Comparison of ENCODE assay signal across 7 cellular contexts in the genomic region with DNA sequence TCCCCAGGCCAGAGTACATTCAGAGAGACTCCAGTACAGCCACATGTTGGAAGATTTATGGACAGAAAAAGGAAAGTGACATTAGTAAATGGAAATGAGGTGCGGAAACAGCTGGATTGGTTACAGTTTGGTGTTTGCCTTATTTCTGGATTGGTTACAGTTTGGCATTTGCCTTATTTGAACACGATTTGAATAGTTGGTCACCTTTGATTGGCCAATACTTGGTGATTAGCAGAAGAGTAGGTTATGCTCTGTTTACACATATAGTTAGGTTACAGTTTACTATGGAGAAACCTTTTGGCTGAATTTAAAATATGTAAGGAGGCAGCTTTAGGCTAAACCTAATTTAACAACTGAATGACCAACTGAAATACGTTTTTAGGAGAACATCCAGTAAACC.
"Had no signal": no experiment of that assay in that cellular context is flagged by ENCODE, and none has a peak within 500 bp of the region (broad histone marks: within the 10 kb centered on the region; RNA-seq: fewer than 3 reads in every experiment).

No MANE protein-coding gene starts in this region.

- ATAC-seq: GM23338 had no signal

- FAIRE-seq: H1, H54, HTR-8/SVneo had no signal

- DNase-seq: H9, HCEC 1CT, KBM-7 had no signal
